Comparison of ENCODE assay signal across 1 cellular context in the genomic region with DNA sequence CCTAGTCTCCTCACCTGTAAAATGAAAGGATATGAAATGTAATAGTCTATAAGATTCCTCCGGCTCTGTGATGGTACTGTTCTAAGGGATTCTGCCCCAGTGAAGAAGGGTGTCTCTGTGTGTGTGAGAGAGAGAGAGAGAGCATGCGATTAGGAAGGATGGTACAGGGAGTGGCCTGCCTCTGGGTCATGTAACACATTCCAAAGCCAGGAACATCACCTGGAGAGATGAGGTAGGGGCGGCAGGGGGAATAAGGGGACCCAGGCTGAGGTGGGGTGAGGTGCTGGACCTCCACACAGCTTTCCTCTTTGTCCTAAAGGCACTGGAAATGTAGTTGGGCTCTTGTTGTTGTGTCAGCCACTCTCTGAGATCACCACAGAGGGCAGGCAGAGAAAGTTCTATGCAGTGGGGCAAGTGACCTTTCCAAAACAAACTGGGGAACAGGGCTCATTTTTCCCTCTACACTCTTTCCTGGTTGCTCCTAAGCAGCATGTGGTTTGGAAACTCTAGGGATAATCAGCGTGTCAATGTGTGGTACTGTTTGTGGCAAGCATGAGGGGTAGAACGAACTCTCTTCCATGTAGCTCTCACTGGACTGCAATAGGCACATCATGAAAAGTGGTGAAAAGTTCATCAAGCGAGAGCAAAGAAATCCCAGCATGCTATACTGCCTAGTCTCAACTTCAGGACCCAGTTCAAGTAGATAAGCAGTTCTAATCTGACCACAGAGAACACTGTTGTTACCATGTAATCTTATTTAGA.
TF ChIP-seq lines count a peak whose summit lies in the region.

No MANE protein-coding gene starts in this region.

TF ChIP-seq in WTC11, 78 proteins besides CTCF, POLR2A, EP300 and RAD21 (continued from another document):
- TF ChIP-seq, protein P1, sequence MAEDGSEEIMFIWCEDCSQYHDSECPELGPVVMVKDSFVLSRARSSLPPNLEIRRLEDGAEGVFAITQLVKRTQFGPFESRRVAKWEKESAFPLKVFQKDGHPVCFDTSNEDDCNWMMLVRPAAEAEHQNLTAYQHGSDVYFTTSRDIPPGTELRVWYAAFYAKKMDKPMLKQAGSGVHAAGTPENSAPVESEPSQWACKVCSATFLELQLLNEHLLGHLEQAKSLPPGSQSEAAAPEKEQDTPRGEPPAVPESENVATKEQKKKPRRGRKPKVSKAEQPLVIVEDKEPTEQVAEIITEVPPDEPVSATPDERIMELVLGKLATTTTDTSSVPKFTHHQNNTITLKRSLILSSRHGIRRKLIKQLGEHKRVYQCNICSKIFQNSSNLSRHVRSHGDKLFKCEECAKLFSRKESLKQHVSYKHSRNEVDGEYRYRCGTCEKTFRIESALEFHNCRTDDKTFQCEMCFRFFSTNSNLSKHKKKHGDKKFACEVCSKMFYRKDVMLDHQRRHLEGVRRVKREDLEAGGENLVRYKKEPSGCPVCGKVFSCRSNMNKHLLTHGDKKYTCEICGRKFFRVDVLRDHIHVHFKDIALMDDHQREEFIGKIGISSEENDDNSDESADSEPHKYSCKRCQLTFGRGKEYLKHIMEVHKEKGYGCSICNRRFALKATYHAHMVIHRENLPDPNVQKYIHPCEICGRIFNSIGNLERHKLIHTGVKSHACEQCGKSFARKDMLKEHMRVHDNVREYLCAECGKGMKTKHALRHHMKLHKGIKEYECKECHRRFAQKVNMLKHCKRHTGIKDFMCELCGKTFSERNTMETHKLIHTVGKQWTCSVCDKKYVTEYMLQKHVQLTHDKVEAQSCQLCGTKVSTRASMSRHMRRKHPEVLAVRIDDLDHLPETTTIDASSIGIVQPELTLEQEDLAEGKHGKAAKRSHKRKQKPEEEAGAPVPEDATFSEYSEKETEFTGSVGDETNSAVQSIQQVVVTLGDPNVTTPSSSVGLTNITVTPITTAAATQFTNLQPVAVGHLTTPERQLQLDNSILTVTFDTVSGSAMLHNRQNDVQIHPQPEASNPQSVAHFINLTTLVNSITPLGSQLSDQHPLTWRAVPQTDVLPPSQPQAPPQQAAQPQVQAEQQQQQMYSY (CRISPR knock-in tag; IDR thresholded peaks at IDR 0.05) = no peak
- no peak for TF ChIP-seq MXD4 (CRISPR knock-in tag; IDR thresholded peaks at IDR 0.05; ENCODE audit: borderline replicate concordance)
- no peak for TF ChIP-seq KAT7 (CRISPR knock-in tag; IDR thresholded peaks at IDR 0.05; ENCODE audit: borderline replicate concordance)
- TF ChIP-seq TCF7 (CRISPR knock-in tag; IDR thresholded peaks at IDR 0.05; ENCODE audit: low read depth) = no peak
- no peak for TF ChIP-seq ZNF396 (CRISPR knock-in tag; IDR thresholded peaks at IDR 0.05; ENCODE audit: borderline replicate concordance)
- TF ChIP-seq, protein P2, sequence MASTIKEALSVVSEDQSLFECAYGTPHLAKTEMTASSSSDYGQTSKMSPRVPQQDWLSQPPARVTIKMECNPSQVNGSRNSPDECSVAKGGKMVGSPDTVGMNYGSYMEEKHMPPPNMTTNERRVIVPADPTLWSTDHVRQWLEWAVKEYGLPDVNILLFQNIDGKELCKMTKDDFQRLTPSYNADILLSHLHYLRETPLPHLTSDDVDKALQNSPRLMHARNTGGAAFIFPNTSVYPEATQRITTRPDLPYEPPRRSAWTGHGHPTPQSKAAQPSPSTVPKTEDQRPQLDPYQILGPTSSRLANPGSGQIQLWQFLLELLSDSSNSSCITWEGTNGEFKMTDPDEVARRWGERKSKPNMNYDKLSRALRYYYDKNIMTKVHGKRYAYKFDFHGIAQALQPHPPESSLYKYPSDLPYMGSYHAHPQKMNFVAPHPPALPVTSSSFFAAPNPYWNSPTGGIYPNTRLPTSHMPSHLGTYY (CRISPR knock-in tag; IDR thresholded peaks at IDR 0.05) = no peak
- TF ChIP-seq, protein P3, sequence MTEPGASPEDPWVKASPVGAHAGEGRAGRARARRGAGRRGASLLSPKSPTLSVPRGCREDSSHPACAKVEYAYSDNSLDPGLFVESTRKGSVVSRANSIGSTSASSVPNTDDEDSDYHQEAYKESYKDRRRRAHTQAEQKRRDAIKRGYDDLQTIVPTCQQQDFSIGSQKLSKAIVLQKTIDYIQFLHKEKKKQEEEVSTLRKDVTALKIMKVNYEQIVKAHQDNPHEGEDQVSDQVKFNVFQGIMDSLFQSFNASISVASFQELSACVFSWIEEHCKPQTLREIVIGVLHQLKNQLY (CRISPR knock-in tag; IDR thresholded peaks at IDR 0.05) = no peak
- TF ChIP-seq CBFB (CRISPR knock-in tag; IDR thresholded peaks at IDR 0.05; ENCODE audit: low read depth) = no peak
- no peak for TF ChIP-seq OVOL2 (CRISPR knock-in tag; IDR thresholded peaks at IDR 0.05; ENCODE audit: borderline replicate concordance)
- no peak for TF ChIP-seq ELF4 (CRISPR knock-in tag; IDR thresholded peaks at IDR 0.05; ENCODE audit: low read depth)
- TF ChIP-seq SP1 (CRISPR knock-in tag; conservative IDR thresholded peaks at IDR 0.05) = no peak
- no peak for TF ChIP-seq ZNF232 (CRISPR knock-in tag; IDR thresholded peaks at IDR 0.05)
- TF ChIP-seq NFE2L1 (CRISPR knock-in tag; IDR thresholded peaks at IDR 0.05) = no peak
- TF ChIP-seq, protein P4, sequence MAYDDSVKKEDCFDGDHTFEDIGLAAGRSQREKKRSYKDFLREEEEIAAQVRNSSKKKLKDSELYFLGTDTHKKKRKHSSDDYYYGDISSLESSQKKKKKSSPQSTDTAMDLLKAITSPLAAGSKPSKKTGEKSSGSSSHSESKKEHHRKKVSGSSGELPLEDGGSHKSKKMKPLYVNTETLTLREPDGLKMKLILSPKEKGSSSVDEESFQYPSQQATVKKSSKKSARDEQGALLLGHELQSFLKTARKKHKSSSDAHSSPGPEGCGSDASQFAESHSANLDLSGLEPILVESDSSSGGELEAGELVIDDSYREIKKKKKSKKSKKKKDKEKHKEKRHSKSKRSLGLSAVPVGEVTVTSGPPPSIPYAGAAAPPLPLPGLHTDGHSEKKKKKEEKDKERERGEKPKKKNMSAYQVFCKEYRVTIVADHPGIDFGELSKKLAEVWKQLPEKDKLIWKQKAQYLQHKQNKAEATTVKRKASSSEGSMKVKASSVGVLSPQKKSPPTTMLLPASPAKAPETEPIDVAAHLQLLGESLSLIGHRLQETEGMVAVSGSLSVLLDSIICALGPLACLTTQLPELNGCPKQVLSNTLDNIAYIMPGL (CRISPR knock-in tag; IDR thresholded peaks at IDR 0.05) = no peak
